Comparison of ENCODE assay signal across 8 cellular contexts in the genomic region with DNA sequence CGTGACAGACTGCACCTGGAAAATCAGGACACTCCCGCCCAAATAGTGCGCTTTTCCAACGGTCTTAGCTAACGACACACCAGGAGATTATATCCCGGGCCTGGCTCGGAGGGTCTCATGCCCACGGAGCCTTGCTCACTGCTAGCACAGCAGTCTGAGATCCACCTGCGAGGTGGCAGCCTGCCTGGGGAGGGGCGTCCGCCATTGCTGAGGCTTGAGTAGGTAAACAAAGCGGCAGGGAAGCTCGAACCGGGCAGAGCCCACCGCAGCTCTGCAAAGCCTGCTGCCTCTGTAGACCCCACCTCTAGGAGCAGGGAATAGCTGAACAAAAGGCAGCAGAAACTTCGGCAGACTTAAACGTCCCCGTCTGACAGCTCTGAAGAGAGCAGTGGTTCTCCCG. TPM values are rescaled to one million over a fixed set of nuclear protein-coding genes. Genes with fewer than 3 reads are reported as not detected.
"Had no signal": no experiment of that assay in that cellular context is flagged by ENCODE, and none has a peak within 500 bp of the region (broad histone marks: within the 10 kb centered on the region; RNA-seq: fewer than 3 reads in every experiment).

No MANE protein-coding gene starts in this region.

- H3K4me3 ChIP-seq: GM23338 had no signal

- H3K27me3 Mint-ChIP-seq: IgD-negative memory B cell had no signal

- H3K27ac Mint-ChIP-seq: GM23338, H9, IgD-negative memory B cell had no signal

- H3K27ac ChIP-seq: HL-60 had no signal

- H3K36me3 Mint-ChIP-seq: IgD-negative memory B cell had no signal

- H2AFZ ChIP-seq: GM23338 had no signal

- H3K4me3 Mint-ChIP-seq: GM23338, H9 had no signal

- H3K4me2 ChIP-seq: GM23338 had no signal

- H3K9me3 Mint-ChIP-seq: IgD-negative memory B cell had no signal

- ATAC-seq: GM23338, HepG2 had no signal

- DNase-seq: H9, HCEC 1CT had no signal

RNA-seq across cellular contexts. Expression of a gene that starts 14.8 kb away (rescaled TPM):
- total RNA-seq: GM23338, H1, H9, HepG2, HT1080 had no signal
- polyA plus RNA-seq: GM23338, H1, HepG2, IgD-negative memory B cell had no signal
